29 cellular contexts compared by ENCODE assay signal in the genomic region with DNA sequence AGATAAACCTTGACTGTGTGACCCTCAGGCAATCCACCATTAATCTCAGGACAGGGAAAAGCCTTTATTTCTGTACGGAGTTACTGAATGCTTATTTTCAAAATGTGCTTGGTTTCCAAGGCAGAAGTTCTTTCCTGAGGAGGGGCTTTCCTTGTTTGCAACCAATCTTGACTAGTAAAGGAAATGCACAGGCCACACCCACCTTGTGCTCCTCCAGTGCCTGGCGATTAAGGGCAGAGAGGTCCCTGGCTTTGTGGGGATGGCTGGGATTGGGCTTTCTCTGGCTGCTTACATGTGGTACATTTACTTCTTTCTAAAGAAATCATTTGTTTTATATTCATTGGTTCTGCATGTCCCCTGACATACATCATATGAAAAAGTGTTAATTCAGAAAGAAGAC.
"Had no signal": no experiment of that assay in that cellular context is flagged by ENCODE, and none has a peak within 500 bp of the region (broad histone marks: within the 10 kb centered on the region; RNA-seq: fewer than 3 reads in every experiment).

No MANE protein-coding gene starts in this region.

- H3K4me1 Mint-ChIP-seq: endodermal cell; naive thymus-derived CD4-positive, alpha-beta T cell had no signal

- H3K36me3 ChIP-seq: colonic mucosa, gastrocnemius medialis, heart left ventricle, prostate gland, right atrium auricular region, stomach, thyroid gland, vagina had no signal

- H3K4me2 ChIP-seq: smooth muscle cell had no signal

- DNase-seq: colonic mucosa; effector CD8-positive, alpha-beta T cell; endodermal cell; foreskin fibroblast; gastrocnemius medialis; heart left ventricle; hippocampal formation; mesenchymal stem cell; midbrain; naive thymus-derived CD4-positive, alpha-beta T cell; nucleus accumbens; stimulated activated CD4-positive, alpha-beta T cell treated with anti-CD3 and anti-CD28 coated beads, Interleukin-12 subunit alpha, Interleukin-12 subunit beta, amount 100 ng/mL, for 4 hours; stimulated activated CD4-positive, alpha-beta T cell treated with anti-CD3 and anti-CD28 coated beads, Interleukin-1b, Interleukin-23, amount 100 ng/mL, for 48 hours; stimulated activated CD4-positive, alpha-beta T cell treated with anti-CD3 and anti-CD28 coated beads, Interleukin-4, amount 100 ng/mL, for 1 hour; stimulated activated CD8-positive, alpha-beta memory T cell treated with anti-CD3 and anti-CD28 coated beads, Interleukin-4, amount 100 ng/mL, for 48 hours; stimulated activated naive CD4-positive, alpha-beta T cell treated with Interleukin-2 at 50 U/mL for 16 hours; stomach; thyroid gland; trophoblast cell had no signal

- H3K27ac Mint-ChIP-seq: dendritic cell treated with granulocyte-macrophage colony-stimulating factor and Interleukin-4, amounts not matched to agents 40 ng/mL and 50 ng/mL, for 4 days; endodermal cell; naive thymus-derived CD4-positive, alpha-beta T cell; nephron had no signal

- H3K4me3 Mint-ChIP-seq: dendritic cell treated with granulocyte-macrophage colony-stimulating factor and Interleukin-4, amounts not matched to agents 40 ng/mL and 50 ng/mL, for 4 days; endodermal cell; naive thymus-derived CD4-positive, alpha-beta T cell; nephron had no signal

- ATAC-seq: esophagus mucosa; gastrocnemius medialis; heart left ventricle; left lobe of liver; naive thymus-derived CD4-positive, alpha-beta T cell; sciatic nerve had no signal

- H3K27me3 ChIP-seq: colonic mucosa, gastrocnemius medialis, heart left ventricle, right atrium auricular region, stomach, thyroid gland, vagina had no signal

- H3K4me1 ChIP-seq: colonic mucosa, gastrocnemius medialis, heart left ventricle, prostate gland, right atrium auricular region, stomach, thyroid gland, vagina had no signal

- H3K9me3 Mint-ChIP-seq: dendritic cell treated with granulocyte-macrophage colony-stimulating factor and Interleukin-4, amounts not matched to agents 40 ng/mL and 50 ng/mL, for 4 days; nephron had no signal

- H3K27ac ChIP-seq: colonic mucosa, epithelial cell of prostate, gastrocnemius medialis, heart left ventricle, prostate gland, right atrium auricular region, stomach, thyroid gland, vagina had no signal

- H3K4me3 ChIP-seq: colonic mucosa, gastrocnemius medialis, heart left ventricle, prostate gland, right atrium auricular region, smooth muscle cell, stomach, thyroid gland, vagina had no signal

- H3K9me3 ChIP-seq: colonic mucosa, prostate gland, thyroid gland, vagina had no signal
